In genomic region chr11:7595016-7595869, GRCh38 we compare ENCODE assay signal across 15 cellular contexts.
DNase-seq lines count a peak whose midpoint lies in the region; ATAC-seq, FAIRE-seq and TF ChIP-seq lines count a peak whose summit lies in the region.
"Had no signal": no experiment of that assay in that cellular context is flagged by ENCODE, and none has a peak within 500 bp of the region (broad histone marks: within the 10 kb centered on the region; RNA-seq: fewer than 3 reads in every experiment).

No MANE protein-coding gene starts in this region.

- POLR2A ChIA-PET in CD4-positive, alpha-beta T cell (lab: Charles Lee) = interaction anchor here (0.9 kb wide), 1 partner anchor 17 kb away, joined by 3 read pairs; no protein-coding TSS in a partner anchor

- H3K27ac ChIP-seq in right atrium auricular region = no peak overlapping the region
- H3K27ac ChIP-seq in left lung = peak overlapping the region in 1 of 2 donors; percentile 8
- H3K27ac ChIP-seq in CD4-positive, alpha-beta T cell (ENCODE audit: low read depth, low read length) = no peak overlapping the region
- H3K27ac ChIP-seq: RWPE1 had no signal

- H3K9me3 ChIP-seq in right atrium auricular region = no peaks in the 10 kb centered on the region
- H3K9me3 ChIP-seq in left lung = no peaks in the 10 kb centered on the region
- no peaks in the 10 kb centered on the region for H3K9me3 ChIP-seq in CD4-positive, alpha-beta T cell (ENCODE audit: control insufficient read depth, low read length)

- intact Hi-C loops in left cardiac atrium (cut with DNase I) (no loop called here), left lung (cut with DNase I) (no loop called here)
- intact Hi-C loops in CD4-positive, alpha-beta T cell (cut with DNase I, micrococcal nuclease) = no loop called here

- no peaks in the 10 kb centered on the region for H3K27me3 Mint-ChIP-seq in CD4-positive, alpha-beta T cell
- H3K27me3 Mint-ChIP-seq: activated T-cell treated with anti-CD3 and anti-CD28 coated beads, Interleukin-2, amount 50 U/mL, for 24 hours; stimulated activated naive CD8-positive, alpha-beta T cell treated with anti-CD3 and anti-CD28 coated beads, Interleukin-15, amount 100 ng/mL, for 72 hours had no signal

- H3K4me3 ChIP-seq in right atrium auricular region = no peak overlapping the region
- H3K4me3 ChIP-seq in bronchial epithelial cell (ENCODE audit: low read depth, low read length) = no peak overlapping the region
- H3K4me3 ChIP-seq in left lung = no peak overlapping the region

- no peak for DNase-seq in left cardiac atrium
- DNase-seq in right atrium auricular region (ENCODE audit: low spot score) = no peak
- DNase-seq in bronchial epithelial cell (ENCODE audit: low read depth) = no peak
- no peak for DNase-seq in left lung
- no peak for DNase-seq in CD4-positive, alpha-beta T cell
- no peak for DNase-seq in GM19239 (ENCODE audit: insufficient read length, low spot score)
- no peak for DNase-seq in T-helper 2 cell
- DNase-seq: activated T-cell treated with anti-CD3 and anti-CD28 coated beads, Interleukin-2, amount 50 U/mL, for 24 hours; erythroblast; KG1; NCI-H2029 treated with DMSO at 0.1 percent for 48 hours; stimulated activated CD4-positive, alpha-beta T cell treated with anti-CD3 and anti-CD28 coated beads, Interleukin-4, amount 100 ng/mL, for 24 hours; stimulated activated naive CD8-positive, alpha-beta T cell treated with anti-CD3 and anti-CD28 coated beads, Interleukin-15, amount 100 ng/mL, for 72 hours had no signal

- ATAC-seq in left cardiac atrium = peak; percentile 60 to 76
- ATAC-seq in left lung = peak; percentile 38
- ATAC-seq in HG02763 (IDR thresholded peaks at IDR 0.05; ENCODE audit: unreplicated experiment) = no peak
- no peak for ATAC-seq in CD4-positive, alpha-beta T cell (ENCODE audit: poor library complexity)
- ATAC-seq: stimulated activated naive CD8-positive, alpha-beta T cell treated with anti-CD3 and anti-CD28 coated beads, Interleukin-15, amount 100 ng/mL, for 72 hours had no signal

- H3K9me3 Mint-ChIP-seq in CD4-positive, alpha-beta T cell = no peaks in the 10 kb centered on the region
- H3K9me3 Mint-ChIP-seq: activated T-cell treated with anti-CD3 and anti-CD28 coated beads, Interleukin-2, amount 50 U/mL, for 24 hours; stimulated activated naive CD8-positive, alpha-beta T cell treated with anti-CD3 and anti-CD28 coated beads, Interleukin-15, amount 100 ng/mL, for 72 hours had no signal

- H3K4me1 Mint-ChIP-seq in CD4-positive, alpha-beta T cell (ENCODE audit: low read depth) = peaks cover 28% of the 10 kb centered on the region

- H3K36me3 ChIP-seq in right atrium auricular region (peaks cover 8% of the 10 kb centered on the region), bronchial epithelial cell (ENCODE audit: control insufficient read depth, insufficient read depth, low read length) (no peaks in the 10 kb centered on the region), left lung (peaks cover 0 to 7% of the 10 kb centered on the region in 2 donors)

- no peak for TF ChIP-seq CTCF in right atrium auricular region (IDR thresholded peaks at IDR 0.05)
- no peak for TF ChIP-seq CTCF in bronchial epithelial cell (IDR thresholded peaks at IDR 0.05; ENCODE audit: insufficient read depth, low read length, severe bottlenecking)
- TF ChIP-seq CTCF in left lung (IDR thresholded peaks at IDR 0.05) = no peak
- TF ChIP-seq CTCF in CD4-positive, alpha-beta T cell (IDR thresholded peaks at IDR 0.05) = no peak

- FAIRE-seq in bronchial epithelial cell (lab: Jason Lieb, UNC) (peak; percentile 23), GM19239 (lab: Jason Lieb, UNC) (no peak)

- H3K27ac Mint-ChIP-seq in CD4-positive, alpha-beta T cell = no peak overlapping the region
- H3K27ac Mint-ChIP-seq: activated T-cell treated with anti-CD3 and anti-CD28 coated beads, Interleukin-2, amount 50 U/mL, for 24 hours had no signal

- H3K27me3 ChIP-seq in right atrium auricular region = no peaks in the 10 kb centered on the region
- no peaks in the 10 kb centered on the region for H3K27me3 ChIP-seq in bronchial epithelial cell (ENCODE audit: control insufficient read depth, insufficient read depth, low read length)
- no peaks in the 10 kb centered on the region for H3K27me3 ChIP-seq in left lung
- no peaks in the 10 kb centered on the region for H3K27me3 ChIP-seq in CD4-positive, alpha-beta T cell (ENCODE audit: control insufficient read depth, insufficient read depth, low read length)

- CTCF ChIA-PET in CD4-positive, alpha-beta T cell (lab: Charles Lee) = no interaction called here

- H3K4me3 Mint-ChIP-seq in CD4-positive, alpha-beta T cell = no peak overlapping the region
- H3K4me3 Mint-ChIP-seq: activated T-cell treated with anti-CD3 and anti-CD28 coated beads, Interleukin-2, amount 50 U/mL, for 24 hours; stimulated activated naive CD8-positive, alpha-beta T cell treated with anti-CD3 and anti-CD28 coated beads, Interleukin-15, amount 100 ng/mL, for 72 hours had no signal

- peaks cover 65% of the 10 kb centered on the region for H3K36me3 Mint-ChIP-seq in CD4-positive, alpha-beta T cell (ENCODE audit: low read depth)

- peaks cover 0 to 13% of the 10 kb centered on the region in 2 donors for H3K4me1 ChIP-seq in right atrium auricular region
- H3K4me1 ChIP-seq in left lung = peaks cover 15 to 30% of the 10 kb centered on the region in 2 donors

Comparison
In these comparisons a context has a peak if more than half of its experiments do, and no peak if none do; other contexts are left out.
1. ATAC-seq: peak in left cardiac atrium (2 of 2) and left lung (single experiment); none in HG02763 (single experiment) and CD4-positive, alpha-beta T cell (single experiment).